ENCODE assay signal across 1 cellular context in the genomic region with DNA sequence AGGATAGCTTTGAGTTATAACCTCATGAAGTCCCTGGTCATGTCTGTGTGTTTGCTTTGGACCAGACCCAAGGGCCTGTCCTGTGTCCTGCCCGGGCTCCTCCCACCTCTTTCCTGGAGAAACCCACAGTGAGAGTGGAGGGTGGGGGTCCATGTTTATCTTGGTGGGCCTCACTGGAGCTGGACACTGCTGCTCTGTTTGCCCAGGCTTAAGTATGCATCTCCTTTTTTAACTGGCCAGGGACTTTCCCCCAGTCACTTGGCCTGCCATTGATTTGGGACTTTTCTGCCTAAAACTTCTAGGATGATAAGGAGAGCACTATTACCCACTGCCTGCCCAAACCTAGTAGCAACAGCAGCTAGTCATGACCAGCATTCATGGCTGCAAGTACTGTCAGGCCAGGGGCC.
TF ChIP-seq lines count a peak whose summit lies in the region.

No MANE protein-coding gene starts in this region.

TF ChIP-seq in HepG2, 621 proteins besides CTCF, POLR2A, EP300 and RAD21 (continued from another document and continues in another):
- TF ChIP-seq, protein P1, sequence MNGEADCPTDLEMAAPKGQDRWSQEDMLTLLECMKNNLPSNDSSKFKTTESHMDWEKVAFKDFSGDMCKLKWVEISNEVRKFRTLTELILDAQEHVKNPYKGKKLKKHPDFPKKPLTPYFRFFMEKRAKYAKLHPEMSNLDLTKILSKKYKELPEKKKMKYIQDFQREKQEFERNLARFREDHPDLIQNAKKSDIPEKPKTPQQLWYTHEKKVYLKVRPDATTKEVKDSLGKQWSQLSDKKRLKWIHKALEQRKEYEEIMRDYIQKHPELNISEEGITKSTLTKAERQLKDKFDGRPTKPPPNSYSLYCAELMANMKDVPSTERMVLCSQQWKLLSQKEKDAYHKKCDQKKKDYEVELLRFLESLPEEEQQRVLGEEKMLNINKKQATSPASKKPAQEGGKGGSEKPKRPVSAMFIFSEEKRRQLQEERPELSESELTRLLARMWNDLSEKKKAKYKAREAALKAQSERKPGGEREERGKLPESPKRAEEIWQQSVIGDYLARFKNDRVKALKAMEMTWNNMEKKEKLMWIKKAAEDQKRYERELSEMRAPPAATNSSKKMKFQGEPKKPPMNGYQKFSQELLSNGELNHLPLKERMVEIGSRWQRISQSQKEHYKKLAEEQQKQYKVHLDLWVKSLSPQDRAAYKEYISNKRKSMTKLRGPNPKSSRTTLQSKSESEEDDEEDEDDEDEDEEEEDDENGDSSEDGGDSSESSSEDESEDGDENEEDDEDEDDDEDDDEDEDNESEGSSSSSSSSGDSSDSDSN (CRISPR knock-in tag; IDR thresholded peaks at IDR 0.05) = no peak
- TF ChIP-seq CAMTA2 (CRISPR knock-in tag; IDR thresholded peaks at IDR 0.05; ENCODE audit: borderline replicate concordance) = no peak
- TF ChIP-seq ZNF720 (CRISPR knock-in tag; IDR thresholded peaks at IDR 0.05) = no peak
- TF ChIP-seq JDP2 (CRISPR knock-in tag; IDR thresholded peaks at IDR 0.05; ENCODE audit: borderline replicate concordance) = no peak
- TF ChIP-seq ZNF782 (CRISPR knock-in tag; IDR thresholded peaks at IDR 0.05; ENCODE audit: borderline replicate concordance) = no peak
- TF ChIP-seq, protein P2, sequence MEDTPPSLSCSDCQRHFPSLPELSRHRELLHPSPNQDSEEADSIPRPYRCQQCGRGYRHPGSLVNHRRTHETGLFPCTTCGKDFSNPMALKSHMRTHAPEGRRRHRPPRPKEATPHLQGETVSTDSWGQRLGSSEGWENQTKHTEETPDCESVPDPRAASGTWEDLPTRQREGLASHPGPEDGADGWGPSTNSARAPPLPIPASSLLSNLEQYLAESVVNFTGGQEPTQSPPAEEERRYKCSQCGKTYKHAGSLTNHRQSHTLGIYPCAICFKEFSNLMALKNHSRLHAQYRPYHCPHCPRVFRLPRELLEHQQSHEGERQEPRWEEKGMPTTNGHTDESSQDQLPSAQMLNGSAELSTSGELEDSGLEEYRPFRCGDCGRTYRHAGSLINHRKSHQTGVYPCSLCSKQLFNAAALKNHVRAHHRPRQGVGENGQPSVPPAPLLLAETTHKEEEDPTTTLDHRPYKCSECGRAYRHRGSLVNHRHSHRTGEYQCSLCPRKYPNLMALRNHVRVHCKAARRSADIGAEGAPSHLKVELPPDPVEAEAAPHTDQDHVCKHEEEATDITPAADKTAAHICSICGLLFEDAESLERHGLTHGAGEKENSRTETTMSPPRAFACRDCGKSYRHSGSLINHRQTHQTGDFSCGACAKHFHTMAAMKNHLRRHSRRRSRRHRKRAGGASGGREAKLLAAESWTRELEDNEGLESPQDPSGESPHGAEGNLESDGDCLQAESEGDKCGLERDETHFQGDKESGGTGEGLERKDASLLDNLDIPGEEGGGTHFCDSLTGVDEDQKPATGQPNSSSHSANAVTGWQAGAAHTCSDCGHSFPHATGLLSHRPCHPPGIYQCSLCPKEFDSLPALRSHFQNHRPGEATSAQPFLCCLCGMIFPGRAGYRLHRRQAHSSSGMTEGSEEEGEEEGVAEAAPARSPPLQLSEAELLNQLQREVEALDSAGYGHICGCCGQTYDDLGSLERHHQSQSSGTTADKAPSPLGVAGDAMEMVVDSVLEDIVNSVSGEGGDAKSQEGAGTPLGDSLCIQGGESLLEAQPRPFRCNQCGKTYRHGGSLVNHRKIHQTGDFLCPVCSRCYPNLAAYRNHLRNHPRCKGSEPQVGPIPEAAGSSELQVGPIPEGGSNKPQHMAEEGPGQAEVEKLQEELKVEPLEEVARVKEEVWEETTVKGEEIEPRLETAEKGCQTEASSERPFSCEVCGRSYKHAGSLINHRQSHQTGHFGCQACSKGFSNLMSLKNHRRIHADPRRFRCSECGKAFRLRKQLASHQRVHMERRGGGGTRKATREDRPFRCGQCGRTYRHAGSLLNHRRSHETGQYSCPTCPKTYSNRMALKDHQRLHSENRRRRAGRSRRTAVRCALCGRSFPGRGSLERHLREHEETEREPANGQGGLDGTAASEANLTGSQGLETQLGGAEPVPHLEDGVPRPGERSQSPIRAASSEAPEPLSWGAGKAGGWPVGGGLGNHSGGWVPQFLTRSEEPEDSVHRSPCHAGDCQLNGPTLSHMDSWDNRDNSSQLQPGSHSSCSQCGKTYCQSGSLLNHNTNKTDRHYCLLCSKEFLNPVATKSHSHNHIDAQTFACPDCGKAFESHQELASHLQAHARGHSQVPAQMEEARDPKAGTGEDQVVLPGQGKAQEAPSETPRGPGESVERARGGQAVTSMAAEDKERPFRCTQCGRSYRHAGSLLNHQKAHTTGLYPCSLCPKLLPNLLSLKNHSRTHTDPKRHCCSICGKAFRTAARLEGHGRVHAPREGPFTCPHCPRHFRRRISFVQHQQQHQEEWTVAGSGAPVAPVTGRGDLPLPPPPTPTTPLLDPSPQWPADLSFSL (CRISPR knock-in tag; IDR thresholded peaks at IDR 0.05) = no peak
- TF ChIP-seq YY1 (IDR thresholded peaks at IDR 0.05; ENCODE audit: insufficient read depth, insufficient replicate concordance, low read depth, low read length) = no peak
- no peak for TF ChIP-seq ZNF30 (CRISPR knock-in tag; IDR thresholded peaks at IDR 0.05)
- TF ChIP-seq WIZ (CRISPR knock-in tag; IDR thresholded peaks at IDR 0.05) = no peak
- no peak for TF ChIP-seq ZNF121 (CRISPR knock-in tag; IDR thresholded peaks at IDR 0.05)
- no peak for TF ChIP-seq HNRNPLL (IDR thresholded peaks at IDR 0.05; ENCODE audit: low read depth, low read length, poor library complexity, severe bottlenecking)
- no peak for TF ChIP-seq ZNF274 (CRISPR knock-in tag; IDR thresholded peaks at IDR 0.05)
- TF ChIP-seq KMT2B (CRISPR knock-in tag; IDR thresholded peaks at IDR 0.05) = no peak
- TF ChIP-seq, protein P3, sequence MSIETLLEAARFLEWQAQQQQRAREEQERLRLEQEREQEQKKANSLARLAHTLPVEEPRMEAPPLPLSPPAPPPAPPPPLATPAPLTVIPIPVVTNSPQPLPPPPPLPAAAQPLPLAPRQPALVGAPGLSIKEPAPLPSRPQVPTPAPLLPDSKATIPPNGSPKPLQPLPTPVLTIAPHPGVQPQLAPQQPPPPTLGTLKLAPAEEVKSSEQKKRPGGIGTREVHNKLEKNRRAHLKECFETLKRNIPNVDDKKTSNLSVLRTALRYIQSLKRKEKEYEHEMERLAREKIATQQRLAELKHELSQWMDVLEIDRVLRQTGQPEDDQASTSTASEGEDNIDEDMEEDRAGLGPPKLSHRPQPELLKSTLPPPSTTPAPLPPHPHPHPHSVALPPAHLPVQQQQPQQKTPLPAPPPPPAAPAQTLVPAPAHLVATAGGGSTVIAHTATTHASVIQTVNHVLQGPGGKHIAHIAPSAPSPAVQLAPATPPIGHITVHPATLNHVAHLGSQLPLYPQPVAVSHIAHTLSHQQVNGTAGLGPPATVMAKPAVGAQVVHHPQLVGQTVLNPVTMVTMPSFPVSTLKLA (IDR thresholded peaks at IDR 0.05) = no peak
- TF ChIP-seq BRCA1 (CRISPR knock-in tag; IDR thresholded peaks at IDR 0.05) = no peak
- TF ChIP-seq ZNF264 (CRISPR knock-in tag; IDR thresholded peaks at IDR 0.05) = no peak
- TF ChIP-seq, protein P4, sequence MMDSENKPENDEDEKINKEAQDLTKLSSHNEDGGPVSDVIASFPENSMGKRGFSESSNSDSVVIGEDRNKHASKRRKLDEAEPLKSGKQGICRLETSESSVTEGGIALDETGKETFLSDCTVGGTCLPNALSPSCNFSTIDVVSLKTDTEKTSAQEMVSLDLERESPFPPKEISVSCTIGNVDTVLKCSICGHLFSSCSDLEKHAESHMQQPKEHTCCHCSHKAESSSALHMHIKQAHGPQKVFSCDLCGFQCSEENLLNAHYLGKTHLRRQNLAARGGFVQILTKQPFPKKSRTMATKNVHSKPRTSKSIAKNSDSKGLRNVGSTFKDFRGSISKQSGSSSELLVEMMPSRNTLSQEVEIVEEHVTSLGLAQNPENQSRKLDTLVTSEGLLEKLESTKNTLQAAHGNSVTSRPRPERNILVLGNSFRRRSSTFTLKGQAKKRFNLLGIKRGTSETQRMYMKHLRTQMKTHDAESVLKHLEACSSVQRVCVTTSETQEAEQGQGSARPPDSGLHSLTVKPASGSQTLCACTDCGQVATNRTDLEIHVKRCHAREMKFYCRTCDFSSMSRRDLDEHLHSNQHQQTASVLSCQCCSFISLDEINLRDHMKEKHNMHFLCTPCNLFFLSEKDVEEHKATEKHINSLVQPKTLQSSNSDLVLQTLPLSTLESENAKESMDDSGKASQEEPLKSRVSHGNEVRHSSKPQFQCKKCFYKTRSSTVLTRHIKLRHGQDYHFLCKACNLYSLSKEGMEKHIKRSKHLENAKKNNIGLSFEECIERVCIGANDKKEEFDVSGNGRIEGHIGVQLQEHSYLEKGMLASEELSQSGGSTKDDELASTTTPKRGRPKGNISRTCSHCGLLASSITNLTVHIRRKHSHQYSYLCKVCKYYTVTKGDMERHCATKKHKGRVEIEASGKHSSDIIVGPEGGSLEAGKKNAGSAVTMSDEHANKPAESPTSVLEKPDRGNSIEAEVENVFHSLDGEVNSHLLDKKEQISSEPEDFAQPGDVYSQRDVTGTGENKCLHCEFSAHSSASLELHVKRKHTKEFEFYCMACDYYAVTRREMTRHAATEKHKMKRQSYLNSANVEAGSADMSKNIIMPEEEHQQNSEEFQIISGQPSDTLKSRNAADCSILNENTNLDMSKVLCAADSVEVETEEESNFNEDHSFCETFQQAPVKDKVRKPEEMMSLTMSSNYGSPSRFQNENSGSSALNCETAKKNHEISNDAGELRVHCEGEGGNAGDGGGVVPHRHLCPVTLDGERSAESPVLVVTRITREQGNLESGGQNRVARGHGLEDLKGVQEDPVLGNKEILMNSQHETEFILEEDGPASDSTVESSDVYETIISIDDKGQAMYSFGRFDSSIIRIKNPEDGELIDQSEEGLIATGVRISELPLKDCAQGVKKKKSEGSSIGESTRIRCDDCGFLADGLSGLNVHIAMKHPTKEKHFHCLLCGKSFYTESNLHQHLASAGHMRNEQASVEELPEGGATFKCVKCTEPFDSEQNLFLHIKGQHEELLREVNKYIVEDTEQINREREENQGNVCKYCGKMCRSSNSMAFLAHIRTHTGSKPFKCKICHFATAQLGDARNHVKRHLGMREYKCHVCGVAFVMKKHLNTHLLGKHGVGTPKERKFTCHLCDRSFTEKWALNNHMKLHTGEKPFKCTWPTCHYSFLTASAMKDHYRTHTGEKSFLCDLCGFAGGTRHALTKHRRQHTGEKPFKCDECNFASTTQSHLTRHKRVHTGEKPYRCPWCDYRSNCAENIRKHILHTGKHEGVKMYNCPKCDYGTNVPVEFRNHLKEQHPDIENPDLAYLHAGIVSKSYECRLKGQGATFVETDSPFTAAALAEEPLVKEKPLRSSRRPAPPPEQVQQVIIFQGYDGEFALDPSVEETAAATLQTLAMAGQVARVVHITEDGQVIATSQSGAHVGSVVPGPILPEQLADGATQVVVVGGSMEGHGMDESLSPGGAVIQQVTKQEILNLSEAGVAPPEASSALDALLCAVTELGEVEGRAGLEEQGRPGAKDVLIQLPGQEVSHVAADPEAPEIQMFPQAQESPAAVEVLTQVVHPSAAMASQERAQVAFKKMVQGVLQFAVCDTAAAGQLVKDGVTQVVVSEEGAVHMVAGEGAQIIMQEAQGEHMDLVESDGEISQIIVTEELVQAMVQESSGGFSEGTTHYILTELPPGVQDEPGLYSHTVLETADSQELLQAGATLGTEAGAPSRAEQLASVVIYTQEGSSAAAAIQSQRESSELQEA (CRISPR knock-in tag; IDR thresholded peaks at IDR 0.05; ENCODE audit: not compliant biosample characterization) = no peak
- no peak for TF ChIP-seq RCOR2 (CRISPR knock-in tag; IDR thresholded peaks at IDR 0.05)
- TF ChIP-seq, protein P5, sequence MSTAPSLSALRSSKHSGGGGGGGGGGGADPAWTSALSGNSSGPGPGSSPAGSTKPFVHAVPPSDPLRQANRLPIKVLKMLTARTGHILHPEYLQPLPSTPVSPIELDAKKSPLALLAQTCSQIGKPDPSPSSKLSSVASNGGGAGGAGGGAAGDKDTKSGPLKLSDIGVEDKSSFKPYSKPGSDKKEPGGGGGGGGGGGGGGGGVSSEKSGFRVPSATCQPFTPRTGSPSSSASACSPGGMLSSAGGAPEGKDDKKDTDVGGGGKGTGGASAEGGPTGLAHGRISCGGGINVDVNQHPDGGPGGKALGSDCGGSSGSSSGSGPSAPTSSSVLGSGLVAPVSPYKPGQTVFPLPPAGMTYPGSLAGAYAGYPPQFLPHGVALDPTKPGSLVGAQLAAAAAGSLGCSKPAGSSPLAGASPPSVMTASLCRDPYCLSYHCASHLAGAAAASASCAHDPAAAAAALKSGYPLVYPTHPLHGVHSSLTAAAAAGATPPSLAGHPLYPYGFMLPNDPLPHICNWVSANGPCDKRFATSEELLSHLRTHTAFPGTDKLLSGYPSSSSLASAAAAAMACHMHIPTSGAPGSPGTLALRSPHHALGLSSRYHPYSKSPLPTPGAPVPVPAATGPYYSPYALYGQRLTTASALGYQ (CRISPR knock-in tag; IDR thresholded peaks at IDR 0.05) = no peak
- no peak for TF ChIP-seq CENPX (CRISPR knock-in tag; IDR thresholded peaks at IDR 0.05)
- no peak for TF ChIP-seq ZSCAN25 (CRISPR knock-in tag; IDR thresholded peaks at IDR 0.05)
- TF ChIP-seq TEAD3 (CRISPR knock-in tag; optimal IDR thresholded peaks at IDR 0.05; ENCODE audit: borderline replicate concordance) = no peak
- no peak for TF ChIP-seq HHEX (CRISPR knock-in tag; IDR thresholded peaks at IDR 0.05)
- no peak for TF ChIP-seq SMYD3 (CRISPR knock-in tag; IDR thresholded peaks at IDR 0.05)
- no peak for TF ChIP-seq GTF2F1 (IDR thresholded peaks at IDR 0.05; ENCODE audit: low read length)
- no peak for TF ChIP-seq LCORL (IDR thresholded peaks at IDR 0.05)
- TF ChIP-seq LCORL (CRISPR knock-in tag; IDR thresholded peaks at IDR 0.05) = peak; percentile 82
- no peak for TF ChIP-seq CREM (IDR thresholded peaks at IDR 0.05)
- no peak for TF ChIP-seq CREM (CRISPR knock-in tag; IDR thresholded peaks at IDR 0.05)
- no peak for TF ChIP-seq FOXA1 (IDR thresholded peaks at IDR 0.05)
- peak; percentile 60; the same call in 1 of the 2 replicates for TF ChIP-seq FOXA1 (CRISPR knock-in tag; IDR thresholded peaks at IDR 0.05)
- no peak for TF ChIP-seq ZNF33A (CRISPR knock-in tag; IDR thresholded peaks at IDR 0.05; ENCODE audit: borderline replicate concordance)
- TF ChIP-seq AGO2 (optimal IDR thresholded peaks at IDR 0.05; ENCODE audit: low read depth, low read length) = no peak
- TF ChIP-seq, protein P6, sequence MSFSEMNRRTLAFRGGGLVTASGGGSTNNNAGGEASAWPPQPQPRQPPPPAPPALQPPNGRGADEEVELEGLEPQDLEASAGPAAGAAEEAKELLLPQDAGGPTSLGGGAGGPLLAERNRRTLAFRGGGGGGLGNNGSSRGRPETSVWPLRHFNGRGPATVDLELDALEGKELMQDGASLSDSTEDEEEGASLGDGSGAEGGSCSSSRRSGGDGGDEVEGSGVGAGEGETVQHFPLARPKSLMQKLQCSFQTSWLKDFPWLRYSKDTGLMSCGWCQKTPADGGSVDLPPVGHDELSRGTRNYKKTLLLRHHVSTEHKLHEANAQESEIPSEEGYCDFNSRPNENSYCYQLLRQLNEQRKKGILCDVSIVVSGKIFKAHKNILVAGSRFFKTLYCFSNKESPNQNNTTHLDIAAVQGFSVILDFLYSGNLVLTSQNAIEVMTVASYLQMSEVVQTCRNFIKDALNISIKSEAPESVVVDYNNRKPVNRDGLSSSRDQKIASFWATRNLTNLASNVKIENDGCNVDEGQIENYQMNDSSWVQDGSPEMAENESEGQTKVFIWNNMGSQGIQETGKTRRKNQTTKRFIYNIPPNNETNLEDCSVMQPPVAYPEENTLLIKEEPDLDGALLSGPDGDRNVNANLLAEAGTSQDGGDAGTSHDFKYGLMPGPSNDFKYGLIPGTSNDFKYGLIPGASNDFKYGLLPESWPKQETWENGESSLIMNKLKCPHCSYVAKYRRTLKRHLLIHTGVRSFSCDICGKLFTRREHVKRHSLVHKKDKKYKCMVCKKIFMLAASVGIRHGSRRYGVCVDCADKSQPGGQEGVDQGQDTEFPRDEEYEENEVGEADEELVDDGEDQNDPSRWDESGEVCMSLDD (CRISPR knock-in tag; IDR thresholded peaks at IDR 0.05; ENCODE audit: borderline replicate concordance) = no peak
